10 cellular contexts compared by ENCODE assay signal in the genomic region with DNA sequence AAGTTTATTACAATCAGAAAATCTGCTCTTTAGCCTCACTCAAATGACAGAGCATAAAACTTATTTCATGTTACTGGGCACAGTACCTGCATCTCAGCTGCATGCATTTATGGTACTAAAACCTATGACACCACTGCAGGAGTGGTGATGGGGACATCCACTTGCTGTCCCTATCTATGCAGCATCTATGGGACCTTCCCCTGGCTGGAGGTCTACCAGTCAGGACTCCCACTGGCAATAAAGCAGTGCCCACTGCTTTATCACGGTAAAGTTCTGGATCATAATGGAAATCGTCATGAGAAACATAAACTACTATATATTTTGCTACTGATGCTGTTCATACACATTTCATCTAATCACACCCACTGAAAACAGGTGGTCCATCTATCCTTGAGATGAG. TPM values are rescaled to one million over a fixed set of nuclear protein-coding genes. Genes with fewer than 3 reads are reported as not detected.
DNase-seq lines count a peak whose midpoint lies in the region; ATAC-seq, FAIRE-seq and TF ChIP-seq lines count a peak whose summit lies in the region.
"Had no signal": no experiment of that assay in that cellular context is flagged by ENCODE, and none has a peak within 500 bp of the region (broad histone marks: within the 10 kb centered on the region; RNA-seq: fewer than 3 reads in every experiment).

No MANE protein-coding gene starts in this region.

- peak overlapping the region; percentile 51 for H3K4me3 ChIP-seq in DOHH2 (ENCODE audit: low read length)
- peak overlapping the region; percentile 36 for H3K4me3 ChIP-seq in fibroblast of villous mesenchyme (ENCODE audit: low read depth, low read length)
- H3K4me3 ChIP-seq in skin epidermis, result peak overlapping the region in 2 of 7 experiments; percentile 2 to 3

- H3K79me2 ChIP-seq in DOHH2 (ENCODE audit: control insufficient read depth, low read length), result peaks cover 2% of the 10 kb centered on the region; the same call in 1 of the 2 replicates

- no peak overlapping the region for H3K4me3 Mint-ChIP-seq in activated CD4-positive, alpha-beta memory T cell treated with anti-CD3 and anti-CD28 coated beads, Interleukin-2, amount 10 ng/mL, durations not matched to agents 7 days and 5 days

- peaks cover 62% of the 10 kb centered on the region for H3K4me1 ChIP-seq in DOHH2 (ENCODE audit: control insufficient read depth, low read length)

- peaks cover 89% of the 10 kb centered on the region for H3K4me1 Mint-ChIP-seq in activated CD4-positive, alpha-beta memory T cell treated with anti-CD3 and anti-CD28 coated beads, Interleukin-2, amount 10 ng/mL, durations not matched to agents 7 days and 5 days

- no peaks in the 10 kb centered on the region for H4K20me1 ChIP-seq in DOHH2 (ENCODE audit: control insufficient read depth, insufficient read depth, low read depth, low read length)

- H3K27me3 Mint-ChIP-seq in activated CD4-positive, alpha-beta memory T cell treated with anti-CD3 and anti-CD28 coated beads, Interleukin-2, amount 10 ng/mL, durations not matched to agents 7 days and 5 days, result no peaks in the 10 kb centered on the region

- H3F3A ChIP-seq in DOHH2 (ENCODE audit: control insufficient read depth, insufficient read depth), result peaks cover 7% of the 10 kb centered on the region

- H3K36me3 ChIP-seq in DOHH2 (ENCODE audit: control insufficient read depth, low read length), result no peaks in the 10 kb centered on the region; the same call in 1 of the 2 replicates

- POLR2A ChIA-PET in activated CD4-positive, alpha-beta memory T cell treated with anti-CD3 and anti-CD28 coated beads, Interleukin-2, amount 10 ng/mL, durations not matched to agents 7 days and 5 days (lab: Charles Lee), result interaction anchor here (1.4 to 14.5 kb wide), 3 partner anchors 12 to 76 kb away, joined by 3 to 448 read pairs (median 243); a partner anchor contains a TSS

- DNase-seq in activated CD4-positive, alpha-beta memory T cell treated with anti-CD3 and anti-CD28 coated beads, Interleukin-2, amount 10 ng/mL, durations not matched to agents 7 days and 5 days, result no peak
- DNase-seq in fibroblast of villous mesenchyme (ENCODE audit: low read depth) (no peak), RCC 7860 (ENCODE audit: low spot score) (no peak), DMS79 (lab: John Stamatoyannopoulos, UW) (no peak)

- H3K27ac Mint-ChIP-seq in activated CD4-positive, alpha-beta memory T cell treated with anti-CD3 and anti-CD28 coated beads, Interleukin-2, amount 10 ng/mL, durations not matched to agents 7 days and 5 days, result peak overlapping the region; percentile 53

- peaks cover 59% of the 10 kb centered on the region for H3K36me3 Mint-ChIP-seq in activated CD4-positive, alpha-beta memory T cell treated with anti-CD3 and anti-CD28 coated beads, Interleukin-2, amount 10 ng/mL, durations not matched to agents 7 days and 5 days (ENCODE audit: low read depth)

- no peaks in the 10 kb centered on the region for H3K9me3 ChIP-seq in DOHH2 (ENCODE audit: control insufficient read depth, insufficient read depth, low read length)

- H3K9me2 ChIP-seq in DOHH2 (replicated peaks; ENCODE audit: control insufficient read depth, low read length), result no peaks in the 10 kb centered on the region

- no peaks in the 10 kb centered on the region for H3K27me3 ChIP-seq in DOHH2 (ENCODE audit: control insufficient read depth, low read length)

- CTCF ChIA-PET in activated CD4-positive, alpha-beta memory T cell treated with anti-CD3 and anti-CD28 coated beads, Interleukin-2, amount 10 ng/mL, durations not matched to agents 7 days and 5 days (lab: Charles Lee), result interaction anchor here (1.4 kb wide), 1 partner anchor 41 kb away, joined by 3 read pairs; no protein-coding TSS in a partner anchor

- FAIRE-seq in RCC 7860 (lab: Jason Lieb, UNC), result no peak
- FAIRE-seq: H1, HTR-8/SVneo had no signal

- peak overlapping the region; percentile 70 for H3K4me2 ChIP-seq in DOHH2 (ENCODE audit: low read length)

- no peaks in the 10 kb centered on the region for H3K9me3 Mint-ChIP-seq in activated CD4-positive, alpha-beta memory T cell treated with anti-CD3 and anti-CD28 coated beads, Interleukin-2, amount 10 ng/mL, durations not matched to agents 7 days and 5 days

- ATAC-seq in HG02973 (IDR thresholded peaks at IDR 0.05; ENCODE audit: unreplicated experiment) (no peak), HG02938 (IDR thresholded peaks at IDR 0.05; ENCODE audit: unreplicated experiment) (no peak)

- TF ChIP-seq CTCF in DOHH2 (IDR thresholded peaks at IDR 0.05; ENCODE audit: low read depth, low read length, poor library complexity, severe bottlenecking), result no peak
- no peak for TF ChIP-seq CTCF in fibroblast of villous mesenchyme (IDR thresholded peaks at IDR 0.05; ENCODE audit: insufficient read depth, low read depth, low read length)

- H3K27ac ChIP-seq in DOHH2 (ENCODE audit: low read depth, low read length) (no peak overlapping the region), skin epidermis (peak overlapping the region in 18 of 21 experiments; percentile 2 to 87 (median 72))

RNA-seq across cellular contexts. Expression of a gene that starts 26.2 kb away (rescaled TPM):
- 100 to 1,000 TPM; 100 to 106 TPM for total RNA-seq in activated CD4-positive, alpha-beta memory T cell treated with anti-CD3 and anti-CD28 coated beads, Interleukin-2, amount 10 ng/mL, durations not matched to agents 7 days and 5 days
- total RNA-seq in fibroblast of villous mesenchyme, result 60.2 and 69.1 TPM in 2 replicates

RNA-seq across cellular contexts. Expression of a gene that starts 39.1 kb away (rescaled TPM):
- 10 to 100 TPM; 12.7 to 14.3 TPM for total RNA-seq in activated CD4-positive, alpha-beta memory T cell treated with anti-CD3 and anti-CD28 coated beads, Interleukin-2, amount 10 ng/mL, durations not matched to agents 7 days and 5 days
- total RNA-seq in fibroblast of villous mesenchyme, result 3.2 and 3.9 TPM in 2 replicates
